Comparison of ENCODE assay signal across 14 cellular contexts in genomic region chr2:158893057-158893456, GRCh38.
DNase-seq lines count a peak whose midpoint lies in the region; ATAC-seq, FAIRE-seq and TF ChIP-seq lines count a peak whose summit lies in the region.
"Had no signal": no experiment of that assay in that cellular context is flagged by ENCODE, and none has a peak within 500 bp of the region (broad histone marks: within the 10 kb centered on the region; RNA-seq: fewer than 3 reads in every experiment).

No MANE protein-coding gene starts in this region.

- H2AK5ac ChIP-seq in H1 (ENCODE audit: low read depth, low read length), result no peak overlapping the region

- H3K9ac ChIP-seq in H1 (replicated peaks in 1 of 4; ENCODE audit: extremely low read depth in 1 of 4, low read depth in 3 of 4, low read length in 3 of 4), result no peak overlapping the region
- no peak overlapping the region for H3K9ac ChIP-seq in neural progenitor cell

- H3K23me2 ChIP-seq in H1 (ENCODE audit: low read depth, low read length), result no peaks in the 10 kb centered on the region

- H3K4me3 ChIP-seq in H1 (ENCODE audit: extremely low read depth in 1 of 4, insufficient read depth in 2 of 4, low read depth in 3 of 4, low read length in 4 of 4) (no peak overlapping the region), neural progenitor cell (no peak overlapping the region)

- H2BK120ac ChIP-seq in H1 (replicated peaks; ENCODE audit: low read depth, low read length), result no peak overlapping the region

- H3K27ac ChIP-seq in H1 (ENCODE audit: low read depth, low read length) (no peak overlapping the region), neural progenitor cell (no peak overlapping the region)
- H3K27ac ChIP-seq: HL-60, VCaP had no signal

- H2BK5ac ChIP-seq in H1 (ENCODE audit: low read depth, low read length), result no peak overlapping the region

- no peak for TF ChIP-seq EP300 in H1 (IDR thresholded peaks at IDR 0.05; ENCODE audit: borderline replicate concordance in 1 of 2, low read depth in 2 of 2, low read length in 2 of 2)

- no peaks in the 10 kb centered on the region for H3K79me1 ChIP-seq in H1 (ENCODE audit: low read depth, low read length)

- H2AFZ ChIP-seq in H1 (ENCODE audit: low read length) (peak overlapping the region; percentile 54; the same call in 1 of the 2 replicates), neural progenitor cell (replicated peaks) (peak overlapping the region; percentile 18)

- no TSS peak for BruUV-seq in Calu3 (replicated peaks; lab: Mats Ljungman, UMichigan)

- peaks cover 8% of the 10 kb centered on the region for H3K9me3 Mint-ChIP-seq in neural progenitor cell
- H3K9me3 Mint-ChIP-seq in Calu3 (ENCODE audit: low read depth, unreplicated experiment), result no peaks in the 10 kb centered on the region
- H3K9me3 Mint-ChIP-seq in activated CD4-positive, alpha-beta T cell treated with anti-CD3 and anti-CD28 coated beads, Interleukin-2, amount 10 ng/mL, durations not matched to agents 24 days and 14 days, result peaks cover 7% of the 10 kb centered on the region
- H3K9me3 Mint-ChIP-seq: CD14-positive monocyte had no signal

- H2BK12ac ChIP-seq in H1 (ENCODE audit: low read depth, low read length), result no peak overlapping the region

- H3K4me1 Mint-ChIP-seq in neural progenitor cell (peaks cover 7% of the 10 kb centered on the region), Calu3 (ENCODE audit: low read depth, unreplicated experiment) (no peaks in the 10 kb centered on the region)
- no peaks in the 10 kb centered on the region for H3K4me1 Mint-ChIP-seq in activated CD4-positive, alpha-beta T cell treated with anti-CD3 and anti-CD28 coated beads, Interleukin-2, amount 10 ng/mL, durations not matched to agents 24 days and 14 days
- H3K4me1 Mint-ChIP-seq: CD14-positive monocyte had no signal

- no peak overlapping the region for H4K91ac ChIP-seq in H1 (replicated peaks; ENCODE audit: insufficient read length, low read length)

- ATAC-seq in HG03469 (IDR thresholded peaks at IDR 0.05; ENCODE audit: unreplicated experiment), result no peak

- TF ChIP-seq CTCF in H1 (IDR thresholded peaks at IDR 0.05; ENCODE audit: control extremely low read depth in 1 of 3, insufficient read depth in 1 of 3, low read depth in 1 of 3, low read length in 3 of 3) (no peak), neural progenitor cell (IDR thresholded peaks at IDR 0.05) (no peak), Calu3 (IDR thresholded peaks at IDR 0.05; ENCODE audit: unreplicated experiment) (no peak)

- FAIRE-seq in H1 (lab: Jason Lieb, UNC), result no peak

- H3K14ac ChIP-seq in H1 (ENCODE audit: insufficient read length), result no peak overlapping the region

- WGBS in H1 (ENCODE audit: extremely low coverage in 1 of 2, insufficient coverage in 1 of 2, insufficient read length in 1 of 2, insufficient replicate concordance in 2 of 2, low coverage in 1 of 2, low lambda C conversion rate in 2 of 2, missing lambda C conversion rate in 1 of 2), 2 experiments, result 90% methylated on average over 8 of the region's 8 CpGs; no CpG with 5 or more reads in 1 of the 2 experiments

- no peak overlapping the region for H4K8ac ChIP-seq in H1 (ENCODE audit: extremely low read depth, insufficient read depth, low read length)

- H3K4ac ChIP-seq in H1 (replicated peaks; ENCODE audit: insufficient read length, low read depth, low read length), result no peak overlapping the region

- no peak overlapping the region for H3K56ac ChIP-seq in H1 (replicated peaks; ENCODE audit: insufficient read length, low read depth, low read length)

- DNase-seq in AG20443 (ENCODE audit: low spot score) (peak; percentile 89), NCI-H2171 (lab: John Stamatoyannopoulos, UW) (peak; percentile 92), H1 (ENCODE audit: low read depth in 1 of 2, low spot score in 2 of 2) (no peak), neural progenitor cell (ENCODE audit: low spot score) (no peak), Calu3 (no peak), CD1c-positive myeloid dendritic cell (ENCODE audit: extremely low spot score) (no peak)
- no peak for DNase-seq in activated CD4-positive, alpha-beta T cell treated with anti-CD3 and anti-CD28 coated beads, Interleukin-2, amount 10 ng/mL, durations not matched to agents 24 days and 14 days
- DNase-seq: NCI-H1092 treated with DMSO at 0.1 percent for 48 hours; OCI-M1; stimulated activated CD8-positive, alpha-beta memory T cell treated with anti-CD3 and anti-CD28 coated beads, Interleukin-4, amount 100 ng/mL, for 48 hours had no signal

- H3K27ac Mint-ChIP-seq in neural progenitor cell (peak overlapping the region; percentile 65), Calu3 (ENCODE audit: unreplicated experiment) (no peak overlapping the region)
- H3K27ac Mint-ChIP-seq in activated CD4-positive, alpha-beta T cell treated with anti-CD3 and anti-CD28 coated beads, Interleukin-2, amount 10 ng/mL, durations not matched to agents 24 days and 14 days, result no peak overlapping the region
- H3K27ac Mint-ChIP-seq: CD14-positive monocyte had no signal

- H3K36me3 Mint-ChIP-seq in neural progenitor cell, result peaks cover 3% of the 10 kb centered on the region
- no peaks in the 10 kb centered on the region for H3K36me3 Mint-ChIP-seq in Calu3 (ENCODE audit: insufficient read depth, unreplicated experiment)
- H3K36me3 Mint-ChIP-seq in activated CD4-positive, alpha-beta T cell treated with anti-CD3 and anti-CD28 coated beads, Interleukin-2, amount 10 ng/mL, durations not matched to agents 24 days and 14 days (ENCODE audit: low read depth), result no peaks in the 10 kb centered on the region
- H3K36me3 Mint-ChIP-seq: CD14-positive monocyte had no signal

- H4K5ac ChIP-seq in H1 (ENCODE audit: insufficient read length, low read depth, low read length), result no peak overlapping the region

- H3K27me3 ChIP-seq in H1 (replicated peaks in 1 of 4; ENCODE audit: control insufficient read depth in 3 of 4, extremely low read depth in 1 of 4, insufficient read depth in 3 of 4, low read length in 3 of 4) (no peaks in the 10 kb centered on the region), neural progenitor cell (no peaks in the 10 kb centered on the region)

- H3K23ac ChIP-seq in H1 (ENCODE audit: insufficient read length), result no peak overlapping the region

- no peaks in the 10 kb centered on the region for H3K9me3 ChIP-seq in H1 (ENCODE audit: insufficient read depth in 2 of 2, low read depth in 1 of 2, low read length in 1 of 2)
- H3K9me3 ChIP-seq in neural progenitor cell (ENCODE audit: low read depth), result no peaks in the 10 kb centered on the region

- no peak overlapping the region for H2BK20ac ChIP-seq in H1 (ENCODE audit: low read length)

- H3K18ac ChIP-seq in H1 (ENCODE audit: extremely low read depth, low read length), result peak overlapping the region; percentile 24; the same call in 1 of the 2 replicates

- TF ChIP-seq RAD21 in H1 (IDR thresholded peaks at IDR 0.05 in 1 of 2, conservative IDR thresholded peaks at IDR 0.05 in 1 of 2; ENCODE audit: low read depth in 2 of 2, low read length in 2 of 2), result no peak

- POLR2A ChIA-PET in H1 (lab: Charles Lee; ENCODE audit: partially characterized antibody), result no interaction called here

- no peaks in the 10 kb centered on the region for H3F3A ChIP-seq in neural progenitor cell (ENCODE audit: low read depth)

- no peak for TF ChIP-seq POLR2A in H1 (IDR thresholded peaks at IDR 0.05; ENCODE audit: control extremely low read depth in 1 of 2, low read depth in 2 of 2, low read length in 2 of 2)

- H3K27me3 Mint-ChIP-seq in neural progenitor cell (ENCODE audit: insufficient read depth, low read depth) (no peaks in the 10 kb centered on the region), Calu3 (ENCODE audit: unreplicated experiment) (no peaks in the 10 kb centered on the region)
- H3K27me3 Mint-ChIP-seq in activated CD4-positive, alpha-beta T cell treated with anti-CD3 and anti-CD28 coated beads, Interleukin-2, amount 10 ng/mL, durations not matched to agents 24 days and 14 days, result peaks cover 4% of the 10 kb centered on the region

- H3K4me3 Mint-ChIP-seq in neural progenitor cell, result no peak overlapping the region
- no peak overlapping the region for H3K4me3 Mint-ChIP-seq in Calu3 (ENCODE audit: low read depth, unreplicated experiment)
- H3K4me3 Mint-ChIP-seq in activated CD4-positive, alpha-beta T cell treated with anti-CD3 and anti-CD28 coated beads, Interleukin-2, amount 10 ng/mL, durations not matched to agents 24 days and 14 days, result no peak overlapping the region
- H3K4me3 Mint-ChIP-seq: CD14-positive monocyte had no signal

- CTCF ChIA-PET in H1 (lab: Charles Lee; ENCODE audit: partially characterized antibody) (interaction anchor here (0.6 to 1.2 kb wide), 2 partner anchors 10 to 266 kb away, joined by 3 to 4 read pairs; no protein-coding TSS in a partner anchor), Calu3 (lab: Charles Lee) (no interaction called here)

- H3K36me3 ChIP-seq in H1 (ENCODE audit: control insufficient read depth in 2 of 4, insufficient read depth in 4 of 4, low read length in 3 of 4) (no peaks in the 10 kb centered on the region), neural progenitor cell (no peaks in the 10 kb centered on the region)

- H2BK15ac ChIP-seq in H1 (ENCODE audit: low read length), result no peak overlapping the region

- H4K20me1 ChIP-seq in H1 (replicated peaks in 1 of 2; ENCODE audit: control insufficient read depth in 1 of 2, insufficient read depth in 2 of 2, low read length in 2 of 2) (no peaks in the 10 kb centered on the region), neural progenitor cell (ENCODE audit: low read depth) (no peaks in the 10 kb centered on the region)

- intact Hi-C loops in Calu3 (cut with micrococcal nuclease; ENCODE audit: unreplicated experiment), result no loop called here
- intact Hi-C loops in activated CD4-positive, alpha-beta T cell treated with anti-CD3 and anti-CD28 coated beads, Interleukin-2, amount 10 ng/mL, durations not matched to agents 24 days and 14 days (cut with micrococcal nuclease), result no loop called here

- H3K4me1 ChIP-seq in H1 (replicated peaks in 1 of 4; ENCODE audit: control insufficient read depth in 3 of 4, insufficient read depth in 4 of 4, low read length in 3 of 4), result no peaks in the 10 kb centered on the region
- no peaks in the 10 kb centered on the region for H3K4me1 ChIP-seq in neural progenitor cell

- no peaks in the 10 kb centered on the region for H3K79me2 ChIP-seq in H1 (ENCODE audit: control insufficient read depth in 1 of 2, insufficient read depth in 2 of 2, low read length in 2 of 2)
- no peaks in the 10 kb centered on the region for H3K79me2 ChIP-seq in neural progenitor cell (ENCODE audit: low read depth)

- no peak overlapping the region for H3K4me2 ChIP-seq in H1 (ENCODE audit: insufficient read depth in 1 of 2, low read depth in 2 of 2, low read length in 2 of 2)
- no peak overlapping the region for H3K4me2 ChIP-seq in neural progenitor cell

TF ChIP-seq in H1, 55 proteins besides CTCF, POLR2A, EP300 and RAD21 (continues in another document):
- TF ChIP-seq GABPA (IDR thresholded peaks at IDR 0.05; ENCODE audit: borderline replicate concordance, insufficient read depth, low read length) (no peak), MAFK (IDR thresholded peaks at IDR 0.05; ENCODE audit: low read depth, low read length) (no peak), POU5F1 (IDR thresholded peaks at IDR 0.05; ENCODE audit: low read depth, low read length) (no peak), SP1 (IDR thresholded peaks at IDR 0.05; ENCODE audit: low read depth, low read length) (no peak), RNF2 (IDR thresholded peaks at IDR 0.05; ENCODE audit: borderline replicate concordance, low read depth, low read length, missing control alignments, poor library complexity, severe bottlenecking) (no peak)

Comparison
In these comparisons a context has a peak if more than half of its experiments do, and no peak if none do; other contexts are left out.
1. DNase-seq: peak in AG20443 (single experiment) and NCI-H2171 (single experiment); none in H1 (0 of 2), neural progenitor cell (single experiment), Calu3 (single experiment), CD1c-positive myeloid dendritic cell (single experiment) and activated CD4-positive, alpha-beta T cell treated with anti-CD3 and anti-CD28 coated beads, Interleukin-2, amount 10 ng/mL, durations not matched to agents 24 days and 14 days (single experiment).